8 cellular contexts compared by ENCODE assay signal in genomic region chr20:38961530-38962043, GRCh38. TPM values are rescaled to one million over a fixed set of nuclear protein-coding genes. Genes with fewer than 3 reads are reported as not detected.
DNase-seq lines count a peak whose midpoint lies in the region; ATAC-seq and TF ChIP-seq lines count a peak whose summit lies in the region.

No MANE protein-coding gene starts in this region.

- peak overlapping the region; percentile 96 for H3K4me3 ChIP-seq in WI38 (ENCODE audit: low read depth, low read length)
- H3K4me3 ChIP-seq in esophagus squamous epithelium: peak overlapping the region; percentile 91 to 97 (median 95)
- H3K4me3 ChIP-seq in rectal smooth muscle tissue (ENCODE audit: low read length): peak overlapping the region; percentile 85

- peaks cover 0 to 10% (median 0%) of the 10 kb centered on the region in 3 donors for H3K36me3 ChIP-seq in esophagus squamous epithelium
- H3K36me3 ChIP-seq in rectal smooth muscle tissue (ENCODE audit: control insufficient read depth, insufficient read depth, low read length): no peaks in the 10 kb centered on the region

- no peak for TF ChIP-seq POLR2A in esophagus squamous epithelium (IDR thresholded peaks at IDR 0.05)

- H3K27me3 ChIP-seq in esophagus squamous epithelium (no peaks in the 10 kb centered on the region), rectal smooth muscle tissue (ENCODE audit: control insufficient read depth, insufficient read depth, low read length) (no peaks in the 10 kb centered on the region)

- ATAC-seq in GM21447 (IDR thresholded peaks at IDR 0.05; ENCODE audit: unreplicated experiment): no peak

- WGBS in esophagus squamous epithelium, 2 donors: 8 to 11% methylated on average over 11 to 16 of the region's 16 CpGs

- intact Hi-C loops in esophagus squamous epithelium (cut with DNase I): no loop called here

- H3K9me3 ChIP-seq in esophagus squamous epithelium: no peaks in the 10 kb centered on the region

- H3K4me1 ChIP-seq in esophagus squamous epithelium (peaks cover 0 to 28% (median 3%) of the 10 kb centered on the region in 3 donors), rectal smooth muscle tissue (ENCODE audit: control insufficient read depth, insufficient read depth, low read length) (peaks cover 6% of the 10 kb centered on the region)

- no peak overlapping the region for H3K9ac ChIP-seq in rectal smooth muscle tissue (ENCODE audit: low read length)

- DNase-seq in activated T-cell treated with anti-CD3 and anti-CD28 coated beads for 24 hours (ENCODE audit: low read depth) (peak; percentile 10), esophagus squamous epithelium (lab: John Stamatoyannopoulos, UW) (no peak), CD1c-positive myeloid dendritic cell (ENCODE audit: extremely low spot score) (no peak), activated gamma-delta T cell (lab: John Stamatoyannopoulos, UW) (no peak)
- DNase-seq in activated T-cell treated with anti-CD3 and anti-CD28 coated beads, Interleukin-2, amount 50 U/mL, for 48 hours: no peak

- H3K27ac ChIP-seq in esophagus squamous epithelium: peak overlapping the region; percentile 97 to 99 (median 98)
- H3K27ac ChIP-seq in rectal smooth muscle tissue (ENCODE audit: low read depth, low read length): peak overlapping the region; percentile 89

- no peak for TF ChIP-seq CTCF in WI38 (IDR thresholded peaks at IDR 0.05; ENCODE audit: low read depth, low read length)
- TF ChIP-seq CTCF in esophagus squamous epithelium (IDR thresholded peaks at IDR 0.05): no peak

RNA-seq across cellular contexts. Expression of gene DHX35, which starts 0.6 kb away (rescaled TPM):
- total RNA-seq in esophagus squamous epithelium: 10 to 100 TPM in 2 of 4 donors, 1 to 10 TPM in 2; 4.4 to 14.7 (median 10.8) TPM

RNA-seq across cellular contexts. Expression of gene FAM83D, which starts 35.4 kb away (rescaled TPM):
- total RNA-seq in esophagus squamous epithelium: 100 to 1,000 TPM in 1 of 4 donors, 10 to 100 TPM in 3; 53.8 to 105 (median 81.9) TPM
